In genomic region chr10:102001435-102002068, GRCh38 we compare ENCODE assay signal across 9 cellular contexts. TPM values are rescaled to one million over a fixed set of nuclear protein-coding genes. Genes with fewer than 3 reads are reported as not detected.
DNase-seq lines count a peak whose midpoint lies in the region; ATAC-seq and FAIRE-seq lines count a peak whose summit lies in the region.
"Had no signal": no experiment of that assay in that cellular context is flagged by ENCODE, and none has a peak within 500 bp of the region (broad histone marks: within the 10 kb centered on the region; RNA-seq: fewer than 3 reads in every experiment).

No MANE protein-coding gene starts in this region.

- in situ Hi-C loops in GM23248 (cut with MboI) = loop anchor here (10.0 kb wide), 1 partner anchor 117 kb away; no protein-coding TSS in a partner anchor

- no peaks in the 10 kb centered on the region for H3K9me2 ChIP-seq in GM23248 (ENCODE audit: insufficient read depth)

- H3K27me3 ChIP-seq in GM23248 (replicated peaks; ENCODE audit: insufficient read depth) = no peaks in the 10 kb centered on the region

- FAIRE-seq in HTR-8/SVneo (lab: Jason Lieb, UNC) = no peak

- H3F3A ChIP-seq in GM23248 (ENCODE audit: insufficient read depth) = no peaks in the 10 kb centered on the region

- no peak overlapping the region for H3K27ac ChIP-seq in GM23248

- no peaks in the 10 kb centered on the region for H3K9me3 ChIP-seq in GM23248 (ENCODE audit: low read depth)

- DNase-seq in D341Med (ENCODE audit: low spot score) = peak; percentile 34
- DNase-seq in amniotic epithelial cell (ENCODE audit: low read depth) = peak; percentile 24
- no peak for DNase-seq in left lobe of liver (ENCODE audit: low spot score)
- no peak for DNase-seq in effector CD4-positive, alpha-beta T cell
- no peak for DNase-seq in HTR-8/SVneo (ENCODE audit: insufficient read length, low spot score)
- no peak for DNase-seq in GM23248
- DNase-seq: OCI-M1 had no signal

- H3K4me2 ChIP-seq in GM23248 (ENCODE audit: unreplicated experiment) = no peak overlapping the region

- no peak overlapping the region for H3K4me3 ChIP-seq in GM23248

- H2AFZ ChIP-seq in GM23248 = no peak overlapping the region

- no peak overlapping the region for H3K9ac ChIP-seq in GM23248

- no peaks in the 10 kb centered on the region for H3K79me2 ChIP-seq in GM23248 (ENCODE audit: insufficient read depth)

- 57 to 64% methylated on average over 3 of the region's 3 CpGs for WGBS in GM23248 (ENCODE audit: low coverage in 1 of 2, low lambda C conversion rate in 2 of 2, missing lambda C conversion rate in 2 of 2), 2 experiments

- peak; percentile 86 for ATAC-seq in GM19351 (IDR thresholded peaks at IDR 0.05; ENCODE audit: unreplicated experiment)
- peak; percentile 71 for ATAC-seq in HG03196 (IDR thresholded peaks at IDR 0.05; ENCODE audit: unreplicated experiment)
- no peak for ATAC-seq in left lobe of liver

- H4K20me1 ChIP-seq in GM23248 (ENCODE audit: insufficient read depth) = no peaks in the 10 kb centered on the region

- H3K4me1 ChIP-seq in GM23248 (ENCODE audit: insufficient read depth) = peaks cover 8% of the 10 kb centered on the region

- peaks cover 7% of the 10 kb centered on the region; the same call in 1 of the 2 replicates for H3K36me3 ChIP-seq in GM23248 (ENCODE audit: low read depth)

RNA-seq across cellular contexts. Expression of gene ARMH3, which starts 54.4 kb away (rescaled TPM):
- 13.6 TPM for total RNA-seq in left lobe of liver
- 5.6 and 9.0 TPM in 2 replicates for total RNA-seq in GM23248 (2014; rRNA removed; shearing (Covaris generic))
- polyA plus RNA-seq in GM23248 (2016; fragmentation: Nextera tagmentation; extraction: Ambion mirVana) = 9.5 and 11.1 TPM in 2 replicates

Comparison
In these comparisons a context has a peak if more than half of its experiments do, and no peak if none do; other contexts are left out.
1. DNase-seq: peak in D341Med (single experiment) and amniotic epithelial cell (single experiment); none in left lobe of liver (single experiment), effector CD4-positive, alpha-beta T cell (single experiment), HTR-8/SVneo (single experiment) and GM23248 (single experiment).